8 cellular contexts compared by ENCODE assay signal in the genomic region with DNA sequence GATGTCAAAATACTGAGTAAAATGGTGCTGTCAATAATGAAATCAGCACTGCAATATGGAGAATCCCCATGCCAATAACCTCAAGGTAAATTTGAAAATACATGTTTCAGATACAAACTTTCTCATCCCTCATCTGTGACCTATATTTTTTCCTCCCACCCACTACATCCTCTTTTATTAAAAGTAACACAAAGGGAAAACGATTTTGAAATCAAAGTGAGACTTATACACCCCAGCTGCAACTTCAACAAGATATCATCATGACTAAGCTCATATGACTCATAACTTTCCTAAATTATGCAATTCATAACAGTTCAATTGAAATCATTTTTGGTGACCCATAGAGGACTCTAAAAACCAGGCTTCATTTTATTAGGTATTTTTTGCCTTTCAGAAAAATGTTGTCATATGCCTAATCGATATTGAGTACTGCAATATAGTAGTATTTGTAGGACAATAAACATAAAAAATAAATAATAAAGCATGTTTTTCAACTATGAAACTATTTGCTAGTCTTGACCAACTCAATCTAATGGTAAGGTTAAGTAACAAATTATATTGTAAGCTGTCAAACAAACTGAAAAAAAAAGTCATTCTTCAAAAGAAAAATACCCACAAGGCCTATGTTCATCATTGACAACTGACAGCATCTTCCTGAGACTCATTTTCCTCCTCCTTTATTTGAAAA. TPM values are rescaled to one million over a fixed set of nuclear protein-coding genes. Genes with fewer than 3 reads are reported as not detected.
DNase-seq lines count a peak whose midpoint lies in the region; ATAC-seq, FAIRE-seq and TF ChIP-seq lines count a peak whose summit lies in the region.

No MANE protein-coding gene starts in this region.

- H3K4me3 ChIP-seq in SK-N-MC (peak overlapping the region; percentile 48), esophagus muscularis mucosa (peak overlapping the region in 1 of 4 donors; percentile 19), stomach (no peak overlapping the region), pancreas (no peak overlapping the region)

- intact Hi-C loops in esophagus muscularis mucosa (cut with DNase I) = loop anchor here (5.0 kb wide), 1 partner anchor 75 kb away; no protein-coding TSS in a partner anchor
- intact Hi-C loops in stomach (cut with DNase I; ENCODE audit: low total_unique reads) = no loop called here
- intact Hi-C loops in pancreas (cut with DNase I) = no loop called here

- TF ChIP-seq POLR2A in esophagus muscularis mucosa (IDR thresholded peaks at IDR 0.05; ENCODE audit: low read depth) (no peak), stomach (IDR thresholded peaks at IDR 0.05) (no peak)

- peak overlapping the region; percentile 54 for H3K9ac ChIP-seq in SK-N-MC (ENCODE audit: insufficient read length)

- TF ChIP-seq CTCF in esophagus muscularis mucosa (IDR thresholded peaks at IDR 0.05) = no peak
- TF ChIP-seq CTCF in stomach (IDR thresholded peaks at IDR 0.05) = no peak
- no peak for TF ChIP-seq CTCF in pancreas (IDR thresholded peaks at IDR 0.05)

- DNase-seq in activated CD4-positive, CD25-positive, alpha-beta regulatory T cell treated with anti-CD3 and anti-CD28 coated beads, Interleukin-2, amount 50 U/mL, for 72 hours = no peak
- DNase-seq in SK-N-MC (ENCODE audit: low read depth, low spot score) (no peak), esophagus muscularis mucosa (ENCODE audit: extremely low spot score) (no peak), stomach (no peak), pancreas (no peak), NCI-H1694 (lab: John Stamatoyannopoulos, UW) (no peak)

- TF ChIP-seq EP300 in esophagus muscularis mucosa (IDR thresholded peaks at IDR 0.05) (no peak), stomach (IDR thresholded peaks at IDR 0.05) (no peak)

- H3K36me3 ChIP-seq in SK-N-MC (ENCODE audit: insufficient read depth, low read length) (no peaks in the 10 kb centered on the region), esophagus muscularis mucosa (no peaks in the 10 kb centered on the region), stomach (no peaks in the 10 kb centered on the region), pancreas (no peaks in the 10 kb centered on the region)

- peak; percentile 41 to 50 for ATAC-seq in activated CD4-positive, CD25-positive, alpha-beta regulatory T cell treated with anti-CD3 and anti-CD28 coated beads, Interleukin-2, amount 50 U/mL, for 24 hours
- ATAC-seq in pancreas (no peak), GM19463 (IDR thresholded peaks at IDR 0.05; ENCODE audit: unreplicated experiment) (no peak)

- H3K27ac ChIP-seq in SK-N-MC (peak overlapping the region; percentile 88), esophagus muscularis mucosa (replicated peaks in 1 of 4) (peak overlapping the region; percentile 62 to 99 (median 98)), stomach (peak overlapping the region in 4 of 5 donors; percentile 38 to 99 (median 85)), pancreas (peak overlapping the region in 2 of 4 donors; percentile 48 to 49)

- H3K9me3 ChIP-seq in SK-N-MC (ENCODE audit: low read depth, low read length) (no peaks in the 10 kb centered on the region), esophagus muscularis mucosa (no peaks in the 10 kb centered on the region), stomach (no peaks in the 10 kb centered on the region), pancreas (no peaks in the 10 kb centered on the region)

- 36% methylated on average over 2 of the region's 2 CpGs for WGBS in esophagus muscularis mucosa
- 30 to 45% (median 36%) methylated on average over 2 of the region's 2 CpGs for WGBS in stomach, 5 donors
- 34 to 41% methylated on average over 2 of the region's 2 CpGs for WGBS in pancreas, 2 donors

- H3K4me1 ChIP-seq in esophagus muscularis mucosa (peaks cover 63 to 88% (median 77%) of the 10 kb centered on the region in 4 donors), stomach (peaks cover 38 to 86% (median 63%) of the 10 kb centered on the region in 4 donors), pancreas (peaks cover 26 to 31% (median 28%) of the 10 kb centered on the region in 3 donors)

- H3K27me3 ChIP-seq in esophagus muscularis mucosa (no peaks in the 10 kb centered on the region), stomach (no peaks in the 10 kb centered on the region), pancreas (no peaks in the 10 kb centered on the region)

- no peak for FAIRE-seq in pancreas (lab: Jason Lieb, UNC)

RNA-seq across cellular contexts. Expression of gene ADAM17, which starts 3.0 kb away (rescaled TPM):
- total RNA-seq in esophagus muscularis mucosa = 10 to 100 TPM; 12.9 to 17.7 (median 14.9) TPM
- total RNA-seq in stomach = 10 to 100 TPM; 11.7 to 46.1 (median 24.1) TPM
- polyA plus RNA-seq in stomach = 1 to 10 TPM; 4.0 to 5.7 (median 5.5) TPM
- 10 to 100 TPM in 2 of 6 donors, 1 to 10 TPM in 4; 6.3 to 18.8 (median 7.8) TPM for total RNA-seq in pancreas
- 1 to 10 TPM; 4.6 to 6.2 TPM for polyA plus RNA-seq in pancreas

Comparison
In these comparisons a context has a peak if more than half of its experiments do, and no peak if none do; other contexts are left out.
1. ATAC-seq: peak in activated CD4-positive, CD25-positive, alpha-beta regulatory T cell treated with anti-CD3 and anti-CD28 coated beads, Interleukin-2, amount 50 U/mL, for 24 hours (2 of 2); none in pancreas (0 of 4) and GM19463 (single experiment).